ENCODE assay signal across 16 cellular contexts in genomic region chr19:43248635-43249002, GRCh38. TPM values are rescaled to one million over a fixed set of nuclear protein-coding genes. Genes with fewer than 3 reads are reported as not detected.
"Had no signal": no experiment of that assay in that cellular context is flagged by ENCODE, and none has a peak within 500 bp of the region (broad histone marks: within the 10 kb centered on the region; RNA-seq: fewer than 3 reads in every experiment).

No MANE protein-coding gene starts in this region.

RNA-seq across cellular contexts. Expression of gene PSG9, which starts 20.7 kb away (rescaled TPM):
- total RNA-seq: activated CD4-positive, alpha-beta memory T cell treated with anti-CD3 and anti-CD28 coated beads, Interleukin-2, amount 10 ng/mL, durations not matched to agents 7 days and 5 days; activated CD4-positive, alpha-beta T cell treated with anti-CD3 and anti-CD28 coated beads, Interleukin-2, amount 10 ng/mL, durations not matched to agents 7 days and 5 days; activated naive CD8-positive, alpha-beta T cell treated with anti-CD3 and anti-CD28 coated beads, Interleukin-2, amount 10 ng/mL, durations not matched to agents 7 days and 5 days; activated T-cell treated with anti-CD3 and anti-CD28 coated beads, Interleukin-2, amount 50 U/mL, for 72 hours; ascending aorta; breast epithelium; cardiac muscle cell; cerebellum; dorsolateral prefrontal cortex; endodermal cell; esophagus mucosa; gastroesophageal sphincter; heart right ventricle; T-helper 1 cell treated with Interleukin-12 subunit alpha and Interleukin-12 subunit beta and Interleukin-4 antibody, amounts not matched to agents 30 ng/mL and 1 ng/mL, for 36 hours had no signal
- polyA plus RNA-seq: cardiac muscle cell, heart right ventricle had no signal

RNA-seq across cellular contexts. Expression of gene PSG4, which starts 43.2 kb away (rescaled TPM):
- total RNA-seq: activated CD4-positive, alpha-beta memory T cell treated with anti-CD3 and anti-CD28 coated beads, Interleukin-2, amount 10 ng/mL, durations not matched to agents 7 days and 5 days; activated CD4-positive, alpha-beta T cell treated with anti-CD3 and anti-CD28 coated beads, Interleukin-2, amount 10 ng/mL, durations not matched to agents 7 days and 5 days; activated naive CD8-positive, alpha-beta T cell treated with anti-CD3 and anti-CD28 coated beads, Interleukin-2, amount 10 ng/mL, durations not matched to agents 7 days and 5 days; activated T-cell treated with anti-CD3 and anti-CD28 coated beads, Interleukin-2, amount 50 U/mL, for 72 hours; ascending aorta; cardiac muscle cell; cerebellum; dorsolateral prefrontal cortex; endodermal cell; epithelial cell of proximal tubule; glomerular endothelial cell; heart right ventricle; T-helper 1 cell treated with Interleukin-12 subunit alpha and Interleukin-12 subunit beta and Interleukin-4 antibody, amounts not matched to agents 30 ng/mL and 1 ng/mL, for 36 hours had no signal
- polyA plus RNA-seq: cardiac muscle cell, heart right ventricle had no signal
